Comparison of ENCODE assay signal across 9 cellular contexts in the genomic region with DNA sequence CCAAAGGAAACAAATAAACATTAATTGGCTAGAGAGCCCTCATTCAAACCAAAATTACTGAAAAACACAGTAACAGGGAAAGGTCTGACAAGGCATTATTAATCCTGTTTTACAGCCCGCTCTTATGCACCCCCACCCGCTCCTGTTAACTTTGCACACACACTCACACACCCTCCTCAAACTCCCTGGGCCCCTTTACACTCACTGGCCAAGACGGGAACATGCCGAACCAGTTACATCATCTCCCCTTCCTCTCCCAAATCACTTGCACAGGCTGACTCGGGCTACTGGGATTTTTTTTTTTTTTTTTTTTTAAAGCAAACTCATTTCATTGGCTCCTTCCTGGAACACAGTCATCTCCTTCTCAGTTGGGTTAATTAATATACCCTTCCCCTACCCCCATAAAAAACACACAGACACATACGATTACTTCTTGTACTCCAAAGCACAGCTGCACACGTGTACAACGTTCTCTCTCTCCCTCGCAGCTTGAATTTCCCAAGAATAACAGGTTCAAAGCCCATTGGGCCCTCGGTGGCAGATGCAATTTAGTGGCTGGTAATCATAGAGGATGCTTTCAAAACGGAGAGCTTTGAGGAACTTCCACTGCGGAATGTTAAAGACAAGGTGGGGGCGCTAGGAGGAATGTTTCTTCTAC. TPM values are rescaled to one million over a fixed set of nuclear protein-coding genes. Genes with fewer than 3 reads are reported as not detected.
DNase-seq lines count a peak whose midpoint lies in the region; ATAC-seq and TF ChIP-seq lines count a peak whose summit lies in the region.
"Had no signal": no experiment of that assay in that cellular context is flagged by ENCODE, and none has a peak within 500 bp of the region (broad histone marks: within the 10 kb centered on the region; RNA-seq: fewer than 3 reads in every experiment).

No MANE protein-coding gene starts in this region.

- no peaks in the 10 kb centered on the region for H3K36me3 Mint-ChIP-seq in glutamatergic neuron (ENCODE audit: unreplicated experiment)

- TF ChIP-seq CTCF in HFF-Myc (IDR thresholded peaks at IDR 0.05; ENCODE audit: low read depth, low read length, missing control alignments) (no peak), glutamatergic neuron (IDR thresholded peaks at IDR 0.05; ENCODE audit: partially characterized antibody, unreplicated experiment) (no peak)

- H3K9me3 Mint-ChIP-seq in glutamatergic neuron (ENCODE audit: unreplicated experiment), result peaks cover 41% of the 10 kb centered on the region

- H3K4me1 ChIP-seq in SJCRH30, result peaks cover 15% of the 10 kb centered on the region
- H3K4me1 ChIP-seq in rectal smooth muscle tissue (ENCODE audit: control insufficient read depth, insufficient read depth, low read length), result peaks cover 43% of the 10 kb centered on the region
- H3K4me1 ChIP-seq in Karpas-422 (ENCODE audit: low read length), result peaks cover 7% of the 10 kb centered on the region

- H3K27me3 ChIP-seq in SJCRH30, result no peaks in the 10 kb centered on the region
- H3K27me3 ChIP-seq in rectal smooth muscle tissue (ENCODE audit: control insufficient read depth, insufficient read depth, low read length), result no peaks in the 10 kb centered on the region
- H3K27me3 ChIP-seq in Karpas-422 (ENCODE audit: low read length), result no peaks in the 10 kb centered on the region

- peak; percentile 75 for DNase-seq in HFF-Myc (ENCODE audit: extremely low read depth, low read depth)
- peak; percentile 66 to 70 for DNase-seq in SJCRH30
- DNase-seq in glutamatergic neuron, result no peak
- no peak for DNase-seq in LoVo (ENCODE audit: low spot score)
- no peak for DNase-seq in KBM-7
- no peak for DNase-seq in Karpas-422

- no peaks in the 10 kb centered on the region for H3K9me2 ChIP-seq in Karpas-422 (replicated peaks; ENCODE audit: insufficient read depth, low read length)

- no peak overlapping the region for H3K4me2 ChIP-seq in Karpas-422 (ENCODE audit: low read depth, low read length, poor library complexity, severe bottlenecking)

- H3K36me3 ChIP-seq in SJCRH30, result no peaks in the 10 kb centered on the region
- H3K36me3 ChIP-seq in rectal smooth muscle tissue (ENCODE audit: control insufficient read depth, insufficient read depth, low read length), result no peaks in the 10 kb centered on the region
- no peaks in the 10 kb centered on the region for H3K36me3 ChIP-seq in Karpas-422 (ENCODE audit: insufficient read depth, low read length)

- peaks cover 90% of the 10 kb centered on the region for H3K4me1 Mint-ChIP-seq in glutamatergic neuron (ENCODE audit: low read depth, unreplicated experiment)

- peaks cover 20% of the 10 kb centered on the region; the same call in 1 of the 2 replicates for H4K20me1 ChIP-seq in Karpas-422 (ENCODE audit: insufficient read depth, low read depth, low read length)

- H2AFZ ChIP-seq in Karpas-422 (ENCODE audit: low read length), result no peak overlapping the region

- no peak for ATAC-seq in HG03095 (IDR thresholded peaks at IDR 0.05; ENCODE audit: unreplicated experiment)
- ATAC-seq: K562 had no signal

- H3K79me2 ChIP-seq in Karpas-422 (ENCODE audit: low read length), result no peaks in the 10 kb centered on the region

- peak overlapping the region; percentile 98 for H3K27ac Mint-ChIP-seq in glutamatergic neuron (ENCODE audit: unreplicated experiment)

- in situ Hi-C loops in KBM-7 (cut with MboI; ENCODE audit: low pct_unique_long_range_greater_than_20kb, low sequenced_read_pairs), result no loop called here

- H3K27ac ChIP-seq in SJCRH30, result peak overlapping the region; percentile 64
- peak overlapping the region; percentile 60 for H3K27ac ChIP-seq in rectal smooth muscle tissue (ENCODE audit: low read depth, low read length)
- no peak overlapping the region for H3K27ac ChIP-seq in Karpas-422 (ENCODE audit: low read length)

- H3K27me3 Mint-ChIP-seq in glutamatergic neuron (ENCODE audit: unreplicated experiment), result peaks cover 29% of the 10 kb centered on the region

- H3K9me3 ChIP-seq in SJCRH30 (replicated peaks), result no peaks in the 10 kb centered on the region; the same call in 1 of the 2 replicates
- H3K9me3 ChIP-seq in Karpas-422 (ENCODE audit: low read length), result no peaks in the 10 kb centered on the region

- H3K9ac ChIP-seq in rectal smooth muscle tissue (ENCODE audit: low read length), result no peak overlapping the region
- no peak overlapping the region for H3K9ac ChIP-seq in Karpas-422 (ENCODE audit: low read length)

- H3K4me3 ChIP-seq in HFF-Myc (replicated peaks; ENCODE audit: low read depth, low read length), result peak overlapping the region; percentile 6; the same call in 1 of the 2 replicates
- peak overlapping the region; percentile 30 for H3K4me3 ChIP-seq in SJCRH30
- H3K4me3 ChIP-seq in rectal smooth muscle tissue (ENCODE audit: low read length), result no peak overlapping the region
- H3K4me3 ChIP-seq in Karpas-422 (ENCODE audit: low read length), result no peak overlapping the region
- H3K4me3 ChIP-seq: K562 had no signal

- peak overlapping the region; percentile 89 for H3K4me3 Mint-ChIP-seq in glutamatergic neuron (ENCODE audit: unreplicated experiment)

RNA-seq across cellular contexts. Expression of a gene that starts 31.8 kb away (rescaled TPM):
- total RNA-seq in SJCRH30 (2014; rRNA removed; shearing (Covaris generic)), result 6.0 and 6.7 TPM in 2 replicates
- total RNA-seq in glutamatergic neuron (ENCODE audit: unreplicated experiment), result 323 TPM
- total RNA-seq in Karpas-422 (2014; rRNA removed; shearing (Covaris generic); ENCODE audit: low replicate concordance), result 6.5 and 8.8 TPM in 2 replicates

Comparison
In these comparisons a context has a peak if more than half of its experiments do, and no peak if none do; other contexts are left out.
1. DNase-seq: peak in HFF-Myc (single experiment) and SJCRH30 (2 of 2); none in glutamatergic neuron (single experiment), LoVo (single experiment), KBM-7 (single experiment) and Karpas-422 (single experiment).
2. H3K4me3 ChIP-seq: peak in HFF-Myc (single experiment) and SJCRH30 (single experiment); none in rectal smooth muscle tissue (single experiment) and Karpas-422 (single experiment).
3. RNA of a gene that starts 31.8 kb away (total RNA-seq): 323 TPM in glutamatergic neuron (single experiment); 6.5 to 8.8 TPM in Karpas-422 and 6.0 to 6.7 TPM in SJCRH30; every median in the first group is over 10 times any median in the second.